Comparison of ENCODE assay signal across 8 cellular contexts in the genomic region with DNA sequence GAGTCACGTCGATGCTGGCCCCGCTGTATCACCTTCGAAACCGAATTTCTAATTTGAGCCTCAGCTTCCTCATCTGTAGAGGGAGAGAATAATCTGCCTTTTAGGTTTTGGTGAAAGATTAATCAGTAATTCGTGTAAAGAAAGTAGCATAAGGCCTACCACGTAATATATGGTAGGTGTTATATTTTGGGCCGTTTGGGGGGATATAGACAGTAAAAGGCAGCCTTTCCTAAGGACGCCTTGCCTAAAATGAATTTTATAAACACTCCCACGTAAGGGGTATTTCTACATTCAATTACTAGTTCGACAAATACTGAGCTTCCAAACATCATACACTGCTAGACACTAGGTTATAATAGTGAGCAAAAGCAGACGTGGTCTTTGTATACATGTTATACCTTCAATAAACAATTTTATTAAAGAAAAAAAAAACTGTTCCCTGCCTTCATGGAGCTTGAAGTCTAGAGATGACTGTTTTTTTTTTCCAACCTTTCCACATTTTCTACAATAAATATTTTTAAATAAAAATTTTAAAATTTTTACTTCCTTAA. TPM values are rescaled to one million over a fixed set of nuclear protein-coding genes. Genes with fewer than 3 reads are reported as not detected.
DNase-seq lines count a peak whose midpoint lies in the region; FAIRE-seq and TF ChIP-seq lines count a peak whose summit lies in the region.

No MANE protein-coding gene starts in this region.

- TF ChIP-seq POLR2A in NB4 (IDR thresholded peaks at IDR 0.05; ENCODE audit: extremely low read depth, insufficient read length) = no peak

- POLR2A ChIA-PET in CD8-positive, alpha-beta memory T cell (lab: Charles Lee) = interaction anchor here (0.9 to 2.6 kb wide), 12 partner anchors 10 to 430 kb away, joined by 3 to 21 read pairs (median 4); a partner anchor contains a TSS

- H3K9me3 ChIP-seq in CD8-positive, alpha-beta memory T cell (ENCODE audit: low read length) = no peaks in the 10 kb centered on the region
- no peaks in the 10 kb centered on the region for H3K9me3 ChIP-seq in endocrine pancreas (ENCODE audit: control insufficient read depth, low read length)
- no peaks in the 10 kb centered on the region for H3K9me3 ChIP-seq in neutrophil

- H3K4me3 ChIP-seq in CD8-positive, alpha-beta memory T cell (ENCODE audit: low read length) = peak overlapping the region; percentile 97
- H3K4me3 ChIP-seq in NB4 (ENCODE audit: low read depth, low read length) (peak overlapping the region; percentile 84), endocrine pancreas (ENCODE audit: control insufficient read depth, insufficient read depth, low read length) (peak overlapping the region; percentile 93), neutrophil (ENCODE audit: low read depth in 1 of 2, low read length in 1 of 2) (peak overlapping the region; percentile 92 to 99)

- peak overlapping the region; percentile 84 for H3K9ac ChIP-seq in endocrine pancreas (ENCODE audit: control insufficient read depth, insufficient read depth, low read length)

- peaks cover 6 to 36% (median 18%) of the 10 kb centered on the region in 3 donors for H3K36me3 Mint-ChIP-seq in CD8-positive, alpha-beta memory T cell

- H3K27me3 ChIP-seq in CD8-positive, alpha-beta memory T cell (ENCODE audit: insufficient read depth, low read length, poor library complexity, severe bottlenecking) = no peaks in the 10 kb centered on the region
- no peaks in the 10 kb centered on the region for H3K27me3 ChIP-seq in endocrine pancreas (ENCODE audit: control insufficient read depth, insufficient read depth, low read length)
- no peaks in the 10 kb centered on the region for H3K27me3 ChIP-seq in neutrophil

- H3K4me1 ChIP-seq in CD8-positive, alpha-beta memory T cell (ENCODE audit: insufficient read depth, low read length) = peaks cover 13% of the 10 kb centered on the region
- no peaks in the 10 kb centered on the region for H3K4me1 ChIP-seq in endocrine pancreas (ENCODE audit: control insufficient read depth, insufficient read depth, low read length)
- peaks cover 10 to 16% of the 10 kb centered on the region in 2 experiments for H3K4me1 ChIP-seq in neutrophil (ENCODE audit: control insufficient read depth in 1 of 2, insufficient read depth in 1 of 2, low read depth in 1 of 2, low read length in 1 of 2)

- H3K4me1 Mint-ChIP-seq in CD8-positive, alpha-beta memory T cell = peaks cover 31 to 51% (median 45%) of the 10 kb centered on the region in 3 donors

- DNase-seq in CD8-positive, alpha-beta memory T cell = no peak
- DNase-seq in NB4 (ENCODE audit: low read depth) = no peak
- DNase-seq in frontal cortex (ENCODE audit: low spot score in 2 of 2) = no peak
- DNase-seq in mesenteric fat pad (ENCODE audit: low spot score) = no peak
- DNase-seq in NCI-H2171 (lab: John Stamatoyannopoulos, UW) = no peak
- no peak for DNase-seq in cerebellar nuclear complex (lab: John Stamatoyannopoulos, UW)

- no peaks in the 10 kb centered on the region for H3K9me3 Mint-ChIP-seq in CD8-positive, alpha-beta memory T cell

- H3K27ac ChIP-seq in CD8-positive, alpha-beta memory T cell (ENCODE audit: low read depth, low read length) = peak overlapping the region; percentile 100
- H3K27ac ChIP-seq in neutrophil = peak overlapping the region; percentile 86

- no peaks in the 10 kb centered on the region for H3K27me3 Mint-ChIP-seq in CD8-positive, alpha-beta memory T cell

- TF ChIP-seq CTCF in NB4 (IDR thresholded peaks at IDR 0.05; ENCODE audit: low read depth, low read length) (no peak), neutrophil (IDR thresholded peaks at IDR 0.05) (no peak)

- peak overlapping the region; percentile 99 to 100 (median 100) for H3K27ac Mint-ChIP-seq in CD8-positive, alpha-beta memory T cell

- no peak for FAIRE-seq in frontal cortex (lab: Jason Lieb, UNC)

- CTCF ChIA-PET in CD8-positive, alpha-beta memory T cell (lab: Charles Lee) = interaction anchor here (0.6 to 3.9 kb wide), 5 partner anchors 10 to 55 kb away, joined by 3 to 28 read pairs (median 6); a partner anchor contains a TSS

- H3K4me3 Mint-ChIP-seq in CD8-positive, alpha-beta memory T cell = peak overlapping the region; percentile 97 to 100 (median 98)

- peaks cover 7% of the 10 kb centered on the region for H3K36me3 ChIP-seq in CD8-positive, alpha-beta memory T cell (ENCODE audit: insufficient read depth, low read length)
- H3K36me3 ChIP-seq in endocrine pancreas (ENCODE audit: control insufficient read depth, insufficient read depth, low read length) (no peaks in the 10 kb centered on the region), neutrophil (peaks cover 12% of the 10 kb centered on the region)

RNA-seq across cellular contexts. Expression of a gene that starts 0.7 kb away (rescaled TPM):
- total RNA-seq in CD8-positive, alpha-beta memory T cell = 10 to 100 TPM; 55.5 to 59.0 TPM
- 44.4 TPM for polyA plus RNA-seq in CD8-positive, alpha-beta memory T cell
- total RNA-seq in frontal cortex (15.9 TPM), mesenteric fat pad (49.8 TPM)

RNA-seq across cellular contexts. Expression of a gene that starts 11.1 kb away (rescaled TPM):
- total RNA-seq in CD8-positive, alpha-beta memory T cell = not detected
- polyA plus RNA-seq in CD8-positive, alpha-beta memory T cell = not detected
- total RNA-seq in frontal cortex (not detected), mesenteric fat pad (880 TPM)

RNA-seq across cellular contexts. Expression of a gene that starts 11.5 kb away (rescaled TPM):
- total RNA-seq in CD8-positive, alpha-beta memory T cell = 1 to 10 TPM in 1 of 2 experiments, under 1 TPM in 1; 0.47 to 1.2 TPM
- polyA plus RNA-seq in CD8-positive, alpha-beta memory T cell = 1.2 TPM
- total RNA-seq in frontal cortex (under 0.01 TPM), mesenteric fat pad (20.2 TPM)

RNA-seq across cellular contexts. Expression of a gene that starts 25.8 kb away (rescaled TPM):
- under 1 TPM; 0.20 to 0.31 TPM for total RNA-seq in CD8-positive, alpha-beta memory T cell
- polyA plus RNA-seq in CD8-positive, alpha-beta memory T cell = 11.0 TPM
- total RNA-seq in frontal cortex (2.4 TPM), mesenteric fat pad (28.8 TPM)

RNA-seq across cellular contexts. Expression of a gene that starts 42.5 kb away (rescaled TPM):
- 10 to 100 TPM; 14.0 to 16.0 TPM for total RNA-seq in CD8-positive, alpha-beta memory T cell
- 24.5 TPM for polyA plus RNA-seq in CD8-positive, alpha-beta memory T cell
- total RNA-seq in frontal cortex (15.5 TPM), mesenteric fat pad (24.8 TPM)

Comparison
In these comparisons a context has a peak if more than half of its experiments do, and no peak if none do; other contexts are left out.
1. RNA of a gene that starts 11.1 kb away (total RNA-seq): 880 TPM in mesenteric fat pad (single experiment); not detected in CD8-positive, alpha-beta memory T cell and not detected in frontal cortex (single experiment); every median in the first group is over 100 times any median in the second.
2. Peak in every context shown above with its lines, with median percentiles within 50 percentile points of each other: H3K4me3 ChIP-seq.